ENCODE assay signal across 17 cellular contexts in genomic region chr9:3916984-3917383, GRCh38.
DNase-seq lines count a peak whose midpoint lies in the region; TF ChIP-seq lines count a peak whose summit lies in the region.
"Had no signal": no experiment of that assay in that cellular context is flagged by ENCODE, and none has a peak within 500 bp of the region (broad histone marks: within the 10 kb centered on the region; RNA-seq: fewer than 3 reads in every experiment).

No MANE protein-coding gene starts in this region.

- H3K27ac ChIP-seq in neural progenitor cell: no peak overlapping the region
- H3K27ac ChIP-seq: BLaER1, PC-9 had no signal

- DNase-seq in AG10803 (ENCODE audit: low read depth) (peak; percentile 82), dedifferentiated amniotic fluid mesenchymal stem cell (ENCODE audit: extremely low spot score) (peak; percentile 31), neural progenitor cell (ENCODE audit: low spot score) (no peak), anterior cingulate cortex (lab: John Stamatoyannopoulos, UW) (no peak)
- DNase-seq in stimulated activated CD4-positive, alpha-beta T cell treated with anti-CD3 and anti-CD28 coated beads, Interleukin-2, amount 100 ng/mL, for 24 hours: no peak
- DNase-seq in stimulated activated naive CD4-positive, alpha-beta T cell (lab: John Stamatoyannopoulos, UW): no peak
- DNase-seq: activated CD4-positive, alpha-beta memory T cell treated with anti-CD3 and anti-CD28 coated beads for 36 hours; activated naive CD8-positive, alpha-beta T cell treated with anti-CD3 and anti-CD28 coated beads, Interleukin-2, amount 10 ng/mL, durations not matched to agents 7 days and 5 days; activated T-cell treated with anti-CD3 and anti-CD28 coated beads, Interleukin-2, amount 50 U/mL, for 48 hours; DMS 273 treated with DMSO at 0.1 percent for 48 hours; nephron progenitor cell; PC-9; retina; SK-N-SH; stimulated activated CD4-positive, alpha-beta T cell treated with anti-CD3 and anti-CD28 coated beads, Interleukin-1b, Interleukin-23, amount 100 ng/mL, for 48 hours had no signal

- no peaks in the 10 kb centered on the region for H3K79me2 ChIP-seq in neural progenitor cell (ENCODE audit: low read depth)

- H3K4me2 ChIP-seq in neural progenitor cell: no peak overlapping the region
- H3K4me2 ChIP-seq: BLaER1, PC-9, SK-N-SH had no signal

- H3K9me3 ChIP-seq in neural progenitor cell (ENCODE audit: low read depth): no peaks in the 10 kb centered on the region
- H3K9me3 ChIP-seq: SK-N-SH had no signal

- H3K27me3 ChIP-seq in neural progenitor cell: no peaks in the 10 kb centered on the region
- H3K27me3 ChIP-seq: BLaER1 had no signal

- peaks cover 38% of the 10 kb centered on the region for H3K4me1 ChIP-seq in neural progenitor cell

- H3K9me3 Mint-ChIP-seq in neural progenitor cell: peaks cover 12% of the 10 kb centered on the region
- H3K9me3 Mint-ChIP-seq: activated CD4-positive, alpha-beta memory T cell treated with anti-CD3 and anti-CD28 coated beads for 36 hours; activated naive CD8-positive, alpha-beta T cell treated with anti-CD3 and anti-CD28 coated beads, Interleukin-2, amount 10 ng/mL, durations not matched to agents 7 days and 5 days had no signal

- H3K4me3 ChIP-seq in AG10803 (ENCODE audit: low read length) (no peak overlapping the region), neural progenitor cell (no peak overlapping the region)
- H3K4me3 ChIP-seq: BLaER1, PC-9 had no signal

- no peak for TF ChIP-seq RAD21 in Ishikawa (IDR thresholded peaks at IDR 0.05; ENCODE audit: low read depth)

- H2AFZ ChIP-seq in neural progenitor cell (replicated peaks): no peak overlapping the region
- H2AFZ ChIP-seq: PC-9 had no signal

- peaks cover 25% of the 10 kb centered on the region for H3F3A ChIP-seq in neural progenitor cell (ENCODE audit: low read depth)

- H3K9ac ChIP-seq in neural progenitor cell: no peak overlapping the region
- H3K9ac ChIP-seq: BLaER1, SK-N-SH had no signal

- H3K27me3 Mint-ChIP-seq in neural progenitor cell (ENCODE audit: insufficient read depth, low read depth): peaks cover 5% of the 10 kb centered on the region

- peaks cover 71% of the 10 kb centered on the region for H3K4me1 Mint-ChIP-seq in neural progenitor cell
- H3K4me1 Mint-ChIP-seq: activated naive CD8-positive, alpha-beta T cell treated with anti-CD3 and anti-CD28 coated beads, Interleukin-2, amount 10 ng/mL, durations not matched to agents 7 days and 5 days had no signal

- peaks cover 4% of the 10 kb centered on the region for H3K36me3 ChIP-seq in neural progenitor cell
- H3K36me3 ChIP-seq: BLaER1 had no signal

- no peak for TF ChIP-seq EP300 in Ishikawa (IDR thresholded peaks at IDR 0.05; ENCODE audit: borderline replicate concordance)

- H4K20me1 ChIP-seq in neural progenitor cell (ENCODE audit: low read depth): no peaks in the 10 kb centered on the region
- H4K20me1 ChIP-seq: BLaER1 had no signal

- peak overlapping the region; percentile 100 for H3K27ac Mint-ChIP-seq in neural progenitor cell
- H3K27ac Mint-ChIP-seq: activated CD4-positive, alpha-beta memory T cell treated with anti-CD3 and anti-CD28 coated beads for 36 hours; activated naive CD8-positive, alpha-beta T cell treated with anti-CD3 and anti-CD28 coated beads, Interleukin-2, amount 10 ng/mL, durations not matched to agents 7 days and 5 days; nephron progenitor cell had no signal

- no peak overlapping the region for H3K4me3 Mint-ChIP-seq in neural progenitor cell
- H3K4me3 Mint-ChIP-seq: activated CD4-positive, alpha-beta memory T cell treated with anti-CD3 and anti-CD28 coated beads for 36 hours; activated naive CD8-positive, alpha-beta T cell treated with anti-CD3 and anti-CD28 coated beads, Interleukin-2, amount 10 ng/mL, durations not matched to agents 7 days and 5 days; nephron progenitor cell had no signal

- TF ChIP-seq CTCF in AG10803 (conservative IDR thresholded peaks at IDR 0.05; ENCODE audit: low read length) (no peak), neural progenitor cell (IDR thresholded peaks at IDR 0.05) (no peak)

- peaks cover 32% of the 10 kb centered on the region for H3K36me3 Mint-ChIP-seq in neural progenitor cell
- H3K36me3 Mint-ChIP-seq: activated CD4-positive, alpha-beta memory T cell treated with anti-CD3 and anti-CD28 coated beads for 36 hours; activated naive CD8-positive, alpha-beta T cell treated with anti-CD3 and anti-CD28 coated beads, Interleukin-2, amount 10 ng/mL, durations not matched to agents 7 days and 5 days had no signal

TF ChIP-seq in Ishikawa, 13 proteins besides CTCF, POLR2A, EP300 and RAD21:
- TF ChIP-seq MAX (IDR thresholded peaks at IDR 0.05): 0 out of 2 replicates have a peak, but pooled peaks have one; percentile 14
- no peak for TF ChIP-seq NFIC (IDR thresholded peaks at IDR 0.05)
- no peak for TF ChIP-seq TCF12 (IDR thresholded peaks at IDR 0.05; ENCODE audit: low read depth)
- peak; percentile 40; the same call in 1 of the 2 replicates for TF ChIP-seq CEBPB (IDR thresholded peaks at IDR 0.05)
- no peak for TF ChIP-seq YY1 (IDR thresholded peaks at IDR 0.05; ENCODE audit: low read depth)

Comparison
In these comparisons a context has a peak if more than half of its experiments do, and no peak if none do; other contexts are left out.
1. DNase-seq: peak in AG10803 (single experiment) and dedifferentiated amniotic fluid mesenchymal stem cell (single experiment); none in neural progenitor cell (single experiment), stimulated activated CD4-positive, alpha-beta T cell treated with anti-CD3 and anti-CD28 coated beads, Interleukin-2, amount 100 ng/mL, for 24 hours (0 of 2), stimulated activated naive CD4-positive, alpha-beta T cell (0 of 6) and anterior cingulate cortex (0 of 58).